In the genomic region with DNA sequence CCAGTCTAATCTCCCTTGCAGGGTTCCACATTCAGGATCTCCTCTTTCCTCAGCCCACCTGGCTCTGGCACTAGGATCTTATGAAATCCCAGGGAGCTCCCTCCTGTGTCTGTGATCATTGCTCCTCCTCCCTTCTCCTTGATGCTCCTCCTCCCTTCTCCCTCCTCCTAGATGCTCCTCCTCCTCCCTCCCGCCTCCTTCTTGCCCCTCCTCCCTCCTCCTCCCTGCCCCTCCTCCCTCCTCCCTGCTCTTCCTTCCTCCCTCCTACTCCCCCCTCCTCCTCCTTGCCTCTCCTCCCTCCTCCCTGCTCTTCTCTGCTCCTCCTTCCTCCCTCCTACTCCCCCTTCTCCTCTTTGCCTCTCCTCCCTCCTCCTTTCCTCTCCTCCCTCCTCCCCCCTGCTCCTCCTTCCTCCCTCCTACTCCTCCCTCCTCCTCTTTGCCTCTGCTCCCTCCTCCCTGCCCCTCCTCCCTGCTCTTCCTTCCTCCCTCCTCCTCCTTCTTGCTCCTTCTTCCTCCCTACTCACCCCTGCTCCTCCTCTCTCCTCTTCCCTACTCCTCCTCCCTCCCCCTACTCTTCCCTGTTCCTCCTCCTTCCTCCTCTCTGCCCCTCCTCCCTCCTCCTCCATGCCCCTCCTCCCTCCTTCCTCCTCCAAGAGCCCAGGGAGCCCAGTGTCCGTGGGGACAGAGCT, we compare ENCODE assay signal across 21 cellular contexts. TPM values are rescaled to one million over a fixed set of nuclear protein-coding genes. Genes with fewer than 3 reads are reported as not detected.
DNase-seq lines count a peak whose midpoint lies in the region; ATAC-seq, FAIRE-seq and TF ChIP-seq lines count a peak whose summit lies in the region.
"Had no signal": no experiment of that assay in that cellular context is flagged by ENCODE, and none has a peak within 500 bp of the region (broad histone marks: within the 10 kb centered on the region; RNA-seq: fewer than 3 reads in every experiment).

No MANE protein-coding gene starts in this region.

- BruUV-seq in GM12878 (replicated peaks; lab: Mats Ljungman, UMichigan), result no TSS peak

- H3K27ac ChIP-seq in GM12878 (ENCODE audit: control insufficient read depth, insufficient read depth) (no peak overlapping the region), neuronal stem cell (replicated peaks; ENCODE audit: low read length) (no peak overlapping the region)
- H3K27ac ChIP-seq: A549, SK-N-MC, VCaP had no signal

- no peak overlapping the region for H4K91ac ChIP-seq in neuronal stem cell (ENCODE audit: low read depth, low read length, poor library complexity)

- H3K14ac ChIP-seq in neuronal stem cell (ENCODE audit: low read length), result peak overlapping the region; percentile 21

- peak overlapping the region; percentile 5 for H3K18ac ChIP-seq in neuronal stem cell (ENCODE audit: low read length)

- H2BK12ac ChIP-seq in neuronal stem cell (ENCODE audit: low read length), result no peak overlapping the region

- in situ Hi-C loops in GM12878 (cut with MboI), result no loop called here

- H4K8ac ChIP-seq in neuronal stem cell (ENCODE audit: low read depth, low read length), result no peak overlapping the region

- no peak overlapping the region for H2BK5ac ChIP-seq in neuronal stem cell (ENCODE audit: low read length)

- H3K4me1 ChIP-seq in GM12878 (ENCODE audit: control insufficient read depth, insufficient read depth, low read length), result peaks cover 24% of the 10 kb centered on the region
- peaks cover 0 to 5% of the 10 kb centered on the region in 2 donors for H3K4me1 ChIP-seq in neuronal stem cell (ENCODE audit: control insufficient read depth in 2 of 2, insufficient read depth in 1 of 2, low read depth in 1 of 2, low read length in 2 of 2)

- TF ChIP-seq CTCF in GM12878 (IDR thresholded peaks at IDR 0.05 in 2 of 3, conservative IDR thresholded peaks at IDR 0.05 in 1 of 3; ENCODE audit: control insufficient read depth in 2 of 3, extremely low read depth in 1 of 3, insufficient read depth in 1 of 3, low read depth in 3 of 3, low read length in 3 of 3), result no peak

- no peak overlapping the region for H3K9ac ChIP-seq in GM12878 (ENCODE audit: control insufficient read depth, insufficient read depth, low read length)
- H3K9ac ChIP-seq in neuronal stem cell (ENCODE audit: low read depth, low read length, poor library complexity), result no peak overlapping the region

- no peak overlapping the region for H2BK15ac ChIP-seq in neuronal stem cell (ENCODE audit: low read length)

- SMC1A ChIA-PET in GM12878 (lab: Charles Lee; ENCODE audit: uncharacterized antibody, unreplicated experiment), result no interaction called here

- H3K23ac ChIP-seq in neuronal stem cell (ENCODE audit: low read depth, low read length, poor library complexity), result no peak overlapping the region

- H3K4me3 ChIP-seq in GM12878 (no peak overlapping the region), neuronal stem cell (ENCODE audit: low read length in 2 of 2) (no peak overlapping the region)
- H3K4me3 ChIP-seq: A549, SK-N-MC had no signal

- ATAC-seq in GM12878 (no peak), HG02852 (IDR thresholded peaks at IDR 0.05; ENCODE audit: unreplicated experiment) (no peak), HG02678 (IDR thresholded peaks at IDR 0.05; ENCODE audit: unreplicated experiment) (no peak)
- ATAC-seq: stimulated activated naive B cell treated with anti-CD40 and anti-IgM and Interleukin-4, amounts not matched to agents 10 μg/mL and 1 μg/mL and 100 μg/mL, for 72 hours had no signal

- TF ChIP-seq EP300 in GM12878 (IDR thresholded peaks at IDR 0.05; ENCODE audit: borderline replicate concordance in 1 of 2, control insufficient read depth in 1 of 2, low read depth in 2 of 2, low read length in 2 of 2), result no peak

- H3K4ac ChIP-seq in neuronal stem cell (ENCODE audit: low read length), result no peak overlapping the region

- POLR2A ChIA-PET in GM12878 (lab: Charles Lee), result interaction anchor here (0.5 to 1.0 kb wide), 4 partner anchors 10 to 110 kb away, joined by 3 to 7 read pairs (median 3); partner anchors contain the start of gene ZBTB7A

- RAD21 ChIA-PET in GM12878 (lab: Charles Lee; ENCODE audit: unreplicated experiment), result interaction anchor here (1.2 kb wide), 1 partner anchor 28 kb away, joined by 3 read pairs; no protein-coding TSS in a partner anchor

- no peaks in the 10 kb centered on the region for H3K27me3 ChIP-seq in GM12878 (replicated peaks in 1 of 2; ENCODE audit: control insufficient read depth in 2 of 2, insufficient read depth in 2 of 2, low read length in 1 of 2)
- peaks cover 0 to 2% (median 0%) of the 10 kb centered on the region in 3 experiments for H3K27me3 ChIP-seq in neuronal stem cell (ENCODE audit: control insufficient read depth in 3 of 3, insufficient read depth in 3 of 3, low read depth in 1 of 3, low read length in 3 of 3)

- no peaks in the 10 kb centered on the region for H3K79me2 ChIP-seq in GM12878 (ENCODE audit: control insufficient read depth, insufficient read depth, low read length)

- H2AFZ ChIP-seq in GM12878 (ENCODE audit: control insufficient read depth, low read depth, low read length) (no peak overlapping the region), neuronal stem cell (ENCODE audit: low read length) (peak overlapping the region; percentile 83)

- H3K9me3 ChIP-seq in GM12878 (replicated peaks; ENCODE audit: control insufficient read depth, insufficient read depth, low read length), result no peaks in the 10 kb centered on the region
- no peaks in the 10 kb centered on the region for H3K9me3 ChIP-seq in neuronal stem cell (replicated peaks in 1 of 2; ENCODE audit: control insufficient read depth in 2 of 2, insufficient read depth in 1 of 2, low read depth in 1 of 2, low read length in 2 of 2)
- H3K9me3 ChIP-seq: A549 had no signal

- no peak overlapping the region for H2BK120ac ChIP-seq in neuronal stem cell (ENCODE audit: low read depth, low read length)

- H3K79me1 ChIP-seq in neuronal stem cell (ENCODE audit: low read depth, low read length), result no peaks in the 10 kb centered on the region

- H2AK5ac ChIP-seq in neuronal stem cell (ENCODE audit: low read depth, low read length), result no peak overlapping the region

- intact Hi-C loops in GM12878 (cut with micrococcal nuclease; ENCODE audit: unreplicated experiment), result no loop called here

- no peak for TF ChIP-seq RAD21 in GM12878 (IDR thresholded peaks at IDR 0.05; ENCODE audit: insufficient read depth, low read depth, low read length)

- TF ChIP-seq POLR2A in GM12878 (IDR thresholded peaks at IDR 0.05; ENCODE audit: low read depth, low read length), result no peak

- no peak for FAIRE-seq in GM12878 (lab: Jason Lieb, UNC)
- FAIRE-seq: A549, islet of Langerhans had no signal

- H3K36me3 ChIP-seq in GM12878 (ENCODE audit: control insufficient read depth in 2 of 2, insufficient read depth in 2 of 2, low read length in 1 of 2) (no peaks in the 10 kb centered on the region), neuronal stem cell (replicated peaks in 1 of 2; ENCODE audit: control insufficient read depth in 2 of 2, insufficient read depth in 2 of 2, low read length in 2 of 2) (no peaks in the 10 kb centered on the region)

- WGBS in GM12878 (ENCODE audit: insufficient coverage, insufficient replicate concordance, low lambda C conversion rate, missing lambda C conversion rate), result 43% methylated on average over 1 of the region's 2 CpGs
- WGBS in neuronal stem cell (ENCODE audit: extremely low coverage in 2 of 2, insufficient read length in 2 of 2, insufficient replicate concordance in 1 of 2), 2 donors, result no CpG with 5 or more reads among the region's 2 CpGs

- DNase-seq in NCI-H2171 treated with DMSO at 0.1 percent for 48 hours (lab: John Stamatoyannopoulos, UW) (peak; percentile 19), NCI-H2171 (lab: John Stamatoyannopoulos, UW) (no peak), Kasumi-1 (lab: John Stamatoyannopoulos, UW) (peak; percentile 39 to 40), GM12878 (ENCODE audit: low read depth, low spot score) (no peak), neuronal stem cell (ENCODE audit: low spot score) (no peak), SKM-1 treated with dmso at 0.1 percent for 144 hours (lab: John Stamatoyannopoulos, UW; ENCODE audit: unreplicated experiment) (no peak)
- DNase-seq: activated CD4-positive, alpha-beta memory T cell treated with anti-CD3 and anti-CD28 coated beads, Interleukin-2, amount 10 ng/mL, durations not matched to agents 7 days and 5 days; caudate nucleus; DND-41; effector memory CD4-positive, alpha-beta T cell; NCI-H1048; NCI-H2081 treated with DMSO at 0.1 percent for 48 hours; NCI-H526 treated with DMSO at 0.1 percent for 48 hours; nephron progenitor cell; stimulated activated naive B cell treated with anti-CD40 and anti-IgM and Interleukin-4, amounts not matched to agents 10 μg/mL and 1 μg/mL and 100 μg/mL, for 72 hours had no signal

- H4K20me1 ChIP-seq in GM12878 (ENCODE audit: control insufficient read depth, insufficient read depth), result no peaks in the 10 kb centered on the region

- CTCF ChIA-PET in GM12878 (lab: Yijun Ruan, JAX), result interaction anchor here (0.6 to 1.5 kb wide), 2 partner anchors 11 to 28 kb away, joined by 3 to 4 read pairs; no protein-coding TSS in a partner anchor

- H3K4me2 ChIP-seq in GM12878 (ENCODE audit: control insufficient read depth, insufficient read depth) (no peak overlapping the region), neuronal stem cell (ENCODE audit: insufficient read depth, low read length, poor library complexity, severe bottlenecking) (no peak overlapping the region)
- H3K4me2 ChIP-seq: A549 had no signal

RNA-seq across cellular contexts. Expression of gene ZBTB7A, which starts 14.9 kb away (rescaled TPM):
- 20.9 and 24.8 TPM in 2 replicates for total RNA-seq in GM12878 (2013; cell fraction: nucleolus; rRNA removed)
- total RNA-seq in GM12878 (2014; rRNA removed) (10.6 and 15.9 TPM in 2 replicates), GM12878 (2014; rRNA removed; fragmentation: Illumina TruSeq; extraction: Trizol) (3.2 TPM in 2 replicates), GM12878 (2021) (40.0 and 42.4 TPM in 2 replicates)
- polyA plus RNA-seq in GM12878 (2011; ENCODE audit: low read depth), result 2.2 TPM
- polyA plus RNA-seq in GM12878 (2011; rRNA removed) (0.84 and 2.5 TPM in 2 replicates), GM12878 (2014; fragmentation: Illumina TruSeq; extraction: Trizol) (4.1 and 5.9 TPM in 2 replicates), GM12878 (2014; fragmentation: Nextera tagmentation; extraction: Ambion mirVana) (under 1 TPM; 0.26 to 0.73 TPM), GM12878 (2014; rRNA removed) (16.2 and 22.2 TPM in 2 replicates), GM12878 (2016; fragmentation: Nextera tagmentation; extraction: Ambion mirVana) (10 to 100 TPM in 1 of 2 experiments, 1 to 10 TPM in 1; 2.0 to 10.1 TPM)
- 4.5 and 7.6 TPM in 2 replicates for polyA plus RNA-seq in GM12878 (2011; cell fraction: cytosol; rRNA removed)
- polyA plus RNA-seq in GM12878 (2011; cell fraction: nucleus; rRNA removed), result 12.8 and 18.3 TPM in 2 replicates
- polyA plus RNA-seq in GM12878 (2012), result 14.1 and 15.9 TPM in 2 replicates
- 3.6 and 6.5 TPM in 2 replicates for polyA minus RNA-seq in GM12878 (2011; rRNA and poly(A)+ RNA removed)
- 12.4 and 12.8 TPM in 2 replicates for polyA minus RNA-seq in GM12878 (2011; cell fraction: cytosol; rRNA and poly(A)+ RNA removed)
- polyA minus RNA-seq in GM12878 (2011; cell fraction: nucleus; rRNA and poly(A)+ RNA removed), result 3.6 and 4.7 TPM in 2 replicates
- polyA plus RNA-seq in neuronal stem cell (2013, experiment 1 of 2), result 9.3 TPM
- 10.2 TPM for polyA plus RNA-seq in neuronal stem cell (2013, experiment 2 of 2)

RNA-seq across cellular contexts. Expression of gene MAP2K2, which starts 42.3 kb away (rescaled TPM):
- 58.9 and 63.2 TPM in 2 replicates for total RNA-seq in GM12878 (2013; cell fraction: nucleolus; rRNA removed)
- total RNA-seq in GM12878 (2014; rRNA removed) (178 and 210 TPM in 2 replicates), GM12878 (2014; rRNA removed; fragmentation: Illumina TruSeq; extraction: Trizol) (72.1 and 92.8 TPM in 2 replicates), GM12878 (2021) (182 and 184 TPM in 2 replicates)
- polyA plus RNA-seq in GM12878 (2011; ENCODE audit: low read depth), result 78.5 TPM
- polyA plus RNA-seq in GM12878 (2011; rRNA removed) (31.6 and 68.3 TPM in 2 replicates), GM12878 (2014; fragmentation: Illumina TruSeq; extraction: Trizol) (13.0 and 38.8 TPM in 2 replicates), GM12878 (2014; fragmentation: Nextera tagmentation; extraction: Ambion mirVana) (1 to 10 TPM in 1 of 2 experiments, under 1 TPM in 1; 1.00 to 6.8 TPM), GM12878 (2014; rRNA removed) (144 and 166 TPM in 2 replicates), GM12878 (2016; fragmentation: Nextera tagmentation; extraction: Ambion mirVana) (10 to 100 TPM; 33.4 to 33.7 TPM)
- polyA plus RNA-seq in GM12878 (2011; cell fraction: cytosol; rRNA removed), result 109 and 144 TPM in 2 replicates
- polyA plus RNA-seq in GM12878 (2011; cell fraction: nucleus; rRNA removed), result 127 and 159 TPM in 2 replicates
- polyA plus RNA-seq in GM12878 (2012), result 133 and 176 TPM in 2 replicates
- polyA minus RNA-seq in GM12878 (2011; rRNA and poly(A)+ RNA removed), result 32.9 and 84.0 TPM in 2 replicates
- polyA minus RNA-seq in GM12878 (2011; cell fraction: cytosol; rRNA and poly(A)+ RNA removed), result 64.1 and 69.3 TPM in 2 replicates
- polyA minus RNA-seq in GM12878 (2011; cell fraction: nucleus; rRNA and poly(A)+ RNA removed), result 27.6 and 40.2 TPM in 2 replicates
- 165 TPM for polyA plus RNA-seq in neuronal stem cell (2013, experiment 1 of 2)
- polyA plus RNA-seq in neuronal stem cell (2013, experiment 2 of 2), result 164 TPM

Comparison
In these comparisons a context has a peak if more than half of its experiments do, and no peak if none do; other contexts are left out.
1. DNase-seq: peak in NCI-H2171 treated with DMSO at 0.1 percent for 48 hours (single experiment) and Kasumi-1 (2 of 2); none in NCI-H2171 (single experiment), GM12878 (single experiment), neuronal stem cell (single experiment) and SKM-1 treated with dmso at 0.1 percent for 144 hours (single experiment).